18 cellular contexts compared by ENCODE assay signal in genomic region chr5:126417178-126417577, GRCh38. TPM values are rescaled to one million over a fixed set of nuclear protein-coding genes. Genes with fewer than 3 reads are reported as not detected.
"Had no signal": no experiment of that assay in that cellular context is flagged by ENCODE, and none has a peak within 500 bp of the region (broad histone marks: within the 10 kb centered on the region; RNA-seq: fewer than 3 reads in every experiment).

No MANE protein-coding gene starts in this region.

- ATAC-seq: natural killer cell; sciatic nerve; stimulated activated effector memory CD8-positive, alpha-beta T cell treated with anti-CD3 and anti-CD28 coated beads, Interleukin-12 subunit alpha, Interleukin-12 subunit beta, amount 100 ng/mL, for 72 hours had no signal

- H3K27ac ChIP-seq: colonic mucosa, prostate gland had no signal

- H3K27me3 ChIP-seq: colonic mucosa, esophagus squamous epithelium, right atrium auricular region, stomach had no signal

- H3K4me3 ChIP-seq: colonic mucosa, esophagus squamous epithelium, lung, prostate gland, right atrium auricular region, stomach had no signal

- DNase-seq: colonic mucosa; effector memory CD4-positive, alpha-beta T cell; esophagus squamous epithelium; head of caudate nucleus; natural killer cell; stimulated activated CD4-positive, alpha-beta T cell treated with anti-CD3 and anti-CD28 coated beads, Interleukin-2, amount 100 ng/mL, for 24 hours; stimulated activated CD4-positive, alpha-beta T cell treated with anti-CD3 and anti-CD28 coated beads, Interleukin-4, amount 100 ng/mL, for 24 hours; stimulated activated naive CD4-positive, alpha-beta T cell treated with Interleukin-2 at 50 U/mL for 16 hours; stomach had no signal

- FAIRE-seq: endothelial cell of umbilical vein, frontal cortex, keratinocyte had no signal

- H3K36me3 ChIP-seq: colonic mucosa, esophagus squamous epithelium, prostate gland, right atrium auricular region, stomach had no signal

- H3K4me1 ChIP-seq: colonic mucosa had no signal

- H3K9me3 ChIP-seq: colonic mucosa, esophagus squamous epithelium, prostate gland, right atrium auricular region, stomach had no signal

RNA-seq across cellular contexts. Expression of gene GRAMD2B, which starts 6.0 kb away (rescaled TPM):
- polyA plus RNA-seq: neural cell had no signal
